Comparison of ENCODE assay signal across 17 cellular contexts in genomic region chr14:86015916-86016315, GRCh38.
"Had no signal": no experiment of that assay in that cellular context is flagged by ENCODE, and none has a peak within 500 bp of the region (broad histone marks: within the 10 kb centered on the region; RNA-seq: fewer than 3 reads in every experiment).

No MANE protein-coding gene starts in this region.

- H3K4me3 Mint-ChIP-seq: activated naive CD8-positive, alpha-beta T cell treated with anti-CD3 and anti-CD28 coated beads for 36 hours; naive thymus-derived CD4-positive, alpha-beta T cell; stimulated activated memory B cell treated with anti-CD40 and anti-IgM and Interleukin-4, amounts not matched to agents 10 μg/mL and 1 μg/mL and 100 μg/mL, for 72 hours; T-cell had no signal

- H3K27ac Mint-ChIP-seq: activated naive CD8-positive, alpha-beta T cell treated with anti-CD3 and anti-CD28 coated beads for 36 hours; naive thymus-derived CD4-positive, alpha-beta T cell; stimulated activated memory B cell treated with anti-CD40 and anti-IgM and Interleukin-4, amounts not matched to agents 10 μg/mL and 1 μg/mL and 100 μg/mL, for 72 hours; T-cell had no signal

- H3K27me3 ChIP-seq: left lung, pancreas, thyroid gland had no signal

- H3K9me3 ChIP-seq: left lung, pancreas, thyroid gland had no signal

- H3K4me3 ChIP-seq: left lung, mucosa of descending colon, pancreas, thyroid gland had no signal

- DNase-seq: activated CD4-positive, alpha-beta T cell treated with anti-CD3 and anti-CD28 coated beads, Interleukin-2, amount 50 U/mL, for 1 hour; activated CD8-positive, alpha-beta memory T cell treated with anti-CD3 and anti-CD28 coated beads for 24 hours; activated naive CD8-positive, alpha-beta T cell treated with anti-CD3 and anti-CD28 coated beads for 36 hours; aorta; caudate nucleus; cortex of kidney; effector CD8-positive, alpha-beta T cell; left lung; mammary epithelial cell; mucosa of descending colon; naive thymus-derived CD4-positive, alpha-beta T cell; pancreas; T-cell; T-helper 9 cell; thyroid gland had no signal

- H3K9me3 Mint-ChIP-seq: stimulated activated memory B cell treated with anti-CD40 and anti-IgM and Interleukin-4, amounts not matched to agents 10 μg/mL and 1 μg/mL and 100 μg/mL, for 72 hours had no signal

- H3K36me3 Mint-ChIP-seq: stimulated activated memory B cell treated with anti-CD40 and anti-IgM and Interleukin-4, amounts not matched to agents 10 μg/mL and 1 μg/mL and 100 μg/mL, for 72 hours had no signal

- H3K36me3 ChIP-seq: left lung, pancreas, thyroid gland had no signal

- ATAC-seq: activated CD4-positive, CD25-positive, alpha-beta regulatory T cell treated with anti-CD3 and anti-CD28 coated beads, Interleukin-2, amount 50 U/mL, for 24 hours; left lung; mucosa of descending colon; naive thymus-derived CD4-positive, alpha-beta T cell; pancreas; stimulated activated memory B cell treated with anti-CD40 and anti-IgM and Interleukin-4, amounts not matched to agents 10 μg/mL and 1 μg/mL and 100 μg/mL, for 72 hours; T-cell had no signal

- H3K4me1 Mint-ChIP-seq: stimulated activated memory B cell treated with anti-CD40 and anti-IgM and Interleukin-4, amounts not matched to agents 10 μg/mL and 1 μg/mL and 100 μg/mL, for 72 hours; T-cell had no signal

- H3K27me3 Mint-ChIP-seq: activated naive CD8-positive, alpha-beta T cell treated with anti-CD3 and anti-CD28 coated beads for 36 hours; naive thymus-derived CD4-positive, alpha-beta T cell; stimulated activated memory B cell treated with anti-CD40 and anti-IgM and Interleukin-4, amounts not matched to agents 10 μg/mL and 1 μg/mL and 100 μg/mL, for 72 hours; T-cell had no signal

- H3K4me1 ChIP-seq: left lung, pancreas, thyroid gland had no signal
